In genomic region chr2:70903641-70904340, GRCh38 we compare ENCODE assay signal across 1 cellular context.
TF ChIP-seq lines count a peak whose summit lies in the region.

No MANE protein-coding gene starts in this region.

TF ChIP-seq in GM23338, 12 proteins besides CTCF, POLR2A, EP300 and RAD21 (continued from another document):
- no peak for TF ChIP-seq REST (IDR thresholded peaks at IDR 0.05; ENCODE audit: unreplicated experiment)
- no peak for TF ChIP-seq ZNF331 (CRISPR knock-in tag; IDR thresholded peaks at IDR 0.05; ENCODE audit: low read depth)
- TF ChIP-seq JUNB (IDR thresholded peaks at IDR 0.05; ENCODE audit: unreplicated experiment) = no peak
- peak; percentile 66 for TF ChIP-seq EZH2 (IDR thresholded peaks at IDR 0.05; ENCODE audit: low read depth, unreplicated experiment)
- TF ChIP-seq ZNF114 (CRISPR knock-in tag; IDR thresholded peaks at IDR 0.05) = no peak
- TF ChIP-seq ETS1 (IDR thresholded peaks at IDR 0.05) = no peak
